8 cellular contexts compared by ENCODE assay signal in genomic region chr11:96207459-96208449, GRCh38.
DNase-seq lines count a peak whose midpoint lies in the region; ATAC-seq and TF ChIP-seq lines count a peak whose summit lies in the region.

No MANE protein-coding gene starts in this region.

- no peak for TF ChIP-seq POLR2A in tibial nerve (IDR thresholded peaks at IDR 0.05)

- DNase-seq in activated T-cell treated with anti-CD3 and anti-CD28 coated beads, Interleukin-2, amount 50 U/mL, for 1 hour, result peak; percentile 37
- no peak for DNase-seq in activated T-cell treated with anti-CD3 and anti-CD28 coated beads for 4 hours
- no peak for DNase-seq in T-helper 17 cell
- DNase-seq in iris pigment epithelial cell (ENCODE audit: low read depth), result peak; percentile 69
- DNase-seq in tibial nerve (ENCODE audit: low spot score in 2 of 2), result no peak
- DNase-seq in HuH-7.5 (ENCODE audit: low spot score), result no peak
- no peak for DNase-seq in cerebellar cortex (ENCODE audit: low spot score)
- no peak for DNase-seq in OCI-M1 (lab: John Stamatoyannopoulos, UW)

- peak; percentile 27 to 66 for TF ChIP-seq EP300 in tibial nerve (IDR thresholded peaks at IDR 0.05)

- H3K27ac ChIP-seq in tibial nerve, result peak overlapping the region in 3 of 4 donors; percentile 60 to 68 (median 66)

- H3K36me3 ChIP-seq in tibial nerve, result no peaks in the 10 kb centered on the region

- peak; percentile 77 for ATAC-seq in T-helper 17 cell

- H3K36me3 Mint-ChIP-seq in T-helper 17 cell (ENCODE audit: low read depth), result no peaks in the 10 kb centered on the region

- H3K4me1 Mint-ChIP-seq in T-helper 17 cell, result peaks cover 54% of the 10 kb centered on the region

- peaks cover 0 to 51% (median 35%) of the 10 kb centered on the region in 4 donors for H3K4me1 ChIP-seq in tibial nerve

- peak overlapping the region; percentile 76 for H3K4me3 Mint-ChIP-seq in T-helper 17 cell

- no peak for TF ChIP-seq CTCF in tibial nerve (IDR thresholded peaks at IDR 0.05)

- H3K4me3 ChIP-seq in tibial nerve, result no peak overlapping the region

- WGBS in tibial nerve, 2 donors, result 53 to 56% methylated on average over 5 of the region's 5 CpGs

- no peaks in the 10 kb centered on the region for H3K27me3 Mint-ChIP-seq in T-helper 17 cell

- H3K9me3 ChIP-seq in T-helper 17 cell (ENCODE audit: control insufficient read depth, low read length, poor library complexity, severe bottlenecking) (no peaks in the 10 kb centered on the region), tibial nerve (no peaks in the 10 kb centered on the region)

- H3K27me3 ChIP-seq in tibial nerve, result no peaks in the 10 kb centered on the region

- H3K27ac Mint-ChIP-seq in T-helper 17 cell, result peak overlapping the region; percentile 95

Comparison
In these comparisons a context has a peak if more than half of its experiments do, and no peak if none do; other contexts are left out.
1. DNase-seq: peak in activated T-cell treated with anti-CD3 and anti-CD28 coated beads, Interleukin-2, amount 50 U/mL, for 1 hour (single experiment) and iris pigment epithelial cell (single experiment); none in activated T-cell treated with anti-CD3 and anti-CD28 coated beads for 4 hours (single experiment), T-helper 17 cell (0 of 3), tibial nerve (0 of 2), HuH-7.5 (single experiment), cerebellar cortex (single experiment) and OCI-M1 (single experiment).